In genomic region chr4:4637710-4638109, GRCh38 we compare ENCODE assay signal across 13 cellular contexts.
A peak's percentile ranks its signal among the peaks of the same experiment; 100 is the strongest.
DNase-seq lines count a peak whose midpoint lies in the region; ATAC-seq, FAIRE-seq and TF ChIP-seq lines count a peak whose summit lies in the region.
"Had no signal": no experiment of that assay in that cellular context is flagged by ENCODE, and none has a peak within 500 bp of the region (broad histone marks: within the 10 kb centered on the region; RNA-seq: fewer than 3 reads in every experiment).

No MANE protein-coding gene starts in this region.

- FAIRE-seq in GM18507 (lab: Jason Lieb, UNC), result peak; percentile 78

- ATAC-seq in GM21717 (IDR thresholded peaks at IDR 0.05; ENCODE audit: unreplicated experiment) (peak; percentile 63), HG03521 (IDR thresholded peaks at IDR 0.05; ENCODE audit: unreplicated experiment) (peak; percentile 53), HG03108 (IDR thresholded peaks at IDR 0.05; ENCODE audit: unreplicated experiment) (no peak), upper lobe of right lung (no peak), GM19397 (IDR thresholded peaks at IDR 0.05; ENCODE audit: unreplicated experiment) (no peak)

- POLR2A ChIA-PET in GM10248 (lab: Yijun Ruan, JAX), result no interaction called here

- intact Hi-C loops in upper lobe of right lung (cut with DNase I), result no loop called here

- peak; percentile 44 for DNase-seq in GM10248 (ENCODE audit: extremely low spot score)
- peak; percentile 35 for DNase-seq in GM18507 (ENCODE audit: extremely low spot score, insufficient read length, low read depth)
- DNase-seq in H7, result no peak
- no peak for DNase-seq in upper lobe of right lung
- DNase-seq: kidney glomerular epithelial cell, NCI-H1092, NCI-H446 treated with DMSO at 0.1 percent for 48 hours, T1000 had no signal

- no peak for TF ChIP-seq CTCF in GM10248 (IDR thresholded peaks at IDR 0.05; ENCODE audit: control extremely low read depth, extremely low read depth, low read depth, missing control alignments)
- no peak for TF ChIP-seq CTCF in upper lobe of right lung (IDR thresholded peaks at IDR 0.05)

- no peaks in the 10 kb centered on the region for H3K9me3 ChIP-seq in upper lobe of right lung
- H3K9me3 ChIP-seq: right atrium auricular region had no signal

- H3K27me3 ChIP-seq in H7 (ENCODE audit: control insufficient read depth, insufficient read depth, low read length) (no peaks in the 10 kb centered on the region), upper lobe of right lung (no peaks in the 10 kb centered on the region)
- H3K27me3 ChIP-seq: right atrium auricular region had no signal

- H3K4me3 ChIP-seq in H7 (ENCODE audit: insufficient read depth, low read depth, low read length), result no peak overlapping the region
- no peak overlapping the region for H3K4me3 ChIP-seq in upper lobe of right lung
- H3K4me3 ChIP-seq: right atrium auricular region had no signal

- H3K27ac ChIP-seq in upper lobe of right lung, result no peak overlapping the region
- H3K27ac ChIP-seq: right atrium auricular region had no signal

- CTCF ChIA-PET in GM10248 (lab: Yijun Ruan, JAX), result no interaction called here

- H3K4me1 ChIP-seq in upper lobe of right lung, result no peaks in the 10 kb centered on the region
- H3K4me1 ChIP-seq: right atrium auricular region had no signal

- H3K36me3 ChIP-seq in H7 (replicated peaks; ENCODE audit: control insufficient read depth, insufficient read depth, low read length) (peaks cover 1% of the 10 kb centered on the region), upper lobe of right lung (no peaks in the 10 kb centered on the region)
- H3K36me3 ChIP-seq: right atrium auricular region had no signal

Comparison
In these comparisons a context has a peak if more than half of its experiments do, and no peak if none do; other contexts are left out.
1. DNase-seq: peak in GM10248 (single experiment) and GM18507 (single experiment); none in H7 (single experiment) and upper lobe of right lung (single experiment).
2. ATAC-seq: peak in GM21717 (single experiment) and HG03521 (single experiment); none in HG03108 (single experiment), upper lobe of right lung (single experiment) and GM19397 (single experiment).